Comparison of ENCODE assay signal across 9 cellular contexts in genomic region chr15:31346367-31347066, GRCh38. TPM values are rescaled to one million over a fixed set of nuclear protein-coding genes. Genes with fewer than 3 reads are reported as not detected.
DNase-seq lines count a peak whose midpoint lies in the region; ATAC-seq and TF ChIP-seq lines count a peak whose summit lies in the region.
"Had no signal": no experiment of that assay in that cellular context is flagged by ENCODE, and none has a peak within 500 bp of the region (broad histone marks: within the 10 kb centered on the region; RNA-seq: fewer than 3 reads in every experiment).

No MANE protein-coding gene starts in this region.

- H3K36me3 ChIP-seq in NT2/D1 (ENCODE audit: insufficient read depth, insufficient read length, low read length) = peaks cover 3% of the 10 kb centered on the region

- H3K36me3 Mint-ChIP-seq in memory B cell = peaks cover 8% of the 10 kb centered on the region

- H3K27me3 ChIP-seq in NT2/D1 (ENCODE audit: insufficient read depth, insufficient read length) = no peaks in the 10 kb centered on the region

- H3K9me3 Mint-ChIP-seq in memory B cell = no peaks in the 10 kb centered on the region
- H3K9me3 Mint-ChIP-seq: nephron had no signal

- peak overlapping the region; percentile 32 for H3K9ac ChIP-seq in NT2/D1 (ENCODE audit: insufficient read length, low read depth)

- ATAC-seq in GM19468 (IDR thresholded peaks at IDR 0.05; ENCODE audit: extremely low read depth, unreplicated experiment) = peak; percentile 22
- peak; percentile 74 for ATAC-seq in memory B cell (ENCODE audit: low read depth)

- no peaks in the 10 kb centered on the region for H3K27me3 Mint-ChIP-seq in memory B cell

- H3K27ac Mint-ChIP-seq in memory B cell = peak overlapping the region; percentile 95
- H3K27ac Mint-ChIP-seq: nephron had no signal

- in situ Hi-C loops in KBM-7 (cut with MboI; ENCODE audit: low pct_unique_long_range_greater_than_20kb, low sequenced_read_pairs) = no loop called here

- peak overlapping the region; percentile 95 for H3K4me3 Mint-ChIP-seq in memory B cell
- H3K4me3 Mint-ChIP-seq: nephron had no signal

- H3K4me1 Mint-ChIP-seq in memory B cell = peaks cover 77% of the 10 kb centered on the region

- H3K4me1 ChIP-seq in NT2/D1 (ENCODE audit: insufficient read depth, insufficient read length) = peaks cover 24% of the 10 kb centered on the region

- H3K4me3 ChIP-seq in NT2/D1 (ENCODE audit: insufficient read length, low read depth) = no peak overlapping the region

- no peak for DNase-seq in NT2/D1 (ENCODE audit: low read depth, low spot score)
- DNase-seq in memory B cell (ENCODE audit: low spot score in 2 of 2) = peak in 1 of 2 donors; percentile 41
- DNase-seq in SK-N-DZ (ENCODE audit: low spot score) = no peak
- DNase-seq in retina = no peak
- no peak for DNase-seq in DMS114 treated with DMSO at 0.1 percent for 48 hours (lab: John Stamatoyannopoulos, UW; ENCODE audit: unreplicated experiment)
- no peak for DNase-seq in KBM-7

- TF ChIP-seq POLR2A in GM10847 (IDR thresholded peaks at IDR 0.05; ENCODE audit: extremely low read depth, insufficient read length) = peak; percentile 1

- H3K9me3 ChIP-seq in NT2/D1 (ENCODE audit: insufficient read depth, low read length) = no peaks in the 10 kb centered on the region

RNA-seq across cellular contexts. Expression of gene KLF13, which starts 19.9 kb away (rescaled TPM):
- polyA plus RNA-seq in SK-N-DZ (2014; cell fraction: cytosol; rRNA removed) = 65.3 and 76.1 TPM in 2 replicates
- 26.8 and 37.7 TPM in 2 replicates for polyA plus RNA-seq in SK-N-DZ (2014; cell fraction: nucleus; rRNA removed)
